ENCODE assay signal across 25 cellular contexts in genomic region chr1:8252266-8252951, GRCh38.
DNase-seq lines count a peak whose midpoint lies in the region; ATAC-seq, FAIRE-seq and TF ChIP-seq lines count a peak whose summit lies in the region.
"Had no signal": no experiment of that assay in that cellular context is flagged by ENCODE, and none has a peak within 500 bp of the region (broad histone marks: within the 10 kb centered on the region; RNA-seq: fewer than 3 reads in every experiment).

No MANE protein-coding gene starts in this region.

- H3K27ac Mint-ChIP-seq in progenitor cell of endocrine pancreas: peak overlapping the region; percentile 41
- H3K27ac Mint-ChIP-seq: activated B cell treated with CpG ODN at 0.5 μM for 24 hours; activated naive CD8-positive, alpha-beta T cell; memory B cell had no signal

- no peak for ATAC-seq in HG03439 (IDR thresholded peaks at IDR 0.05; ENCODE audit: unreplicated experiment)
- ATAC-seq: Right ventricle myocardium inferior had no signal

- H3K36me3 ChIP-seq in SJCRH30: no peaks in the 10 kb centered on the region
- H3K36me3 ChIP-seq: prostate gland had no signal

- peak; percentile 36 for FAIRE-seq in G401.6 (lab: Jason Lieb, UNC)
- FAIRE-seq: endometrium, GM12892, kidney, urothelium cell line had no signal

- H3K36me3 Mint-ChIP-seq in progenitor cell of endocrine pancreas (ENCODE audit: insufficient read depth): no peaks in the 10 kb centered on the region
- H3K36me3 Mint-ChIP-seq: activated naive CD8-positive, alpha-beta T cell; memory B cell had no signal

- no peaks in the 10 kb centered on the region for H3K27me3 ChIP-seq in SJCRH30

- H3K4me3 Mint-ChIP-seq in progenitor cell of endocrine pancreas (ENCODE audit: low read depth): no peak overlapping the region
- H3K4me3 Mint-ChIP-seq: activated B cell treated with CpG ODN at 0.5 μM for 24 hours; activated naive CD8-positive, alpha-beta T cell; central memory CD8-positive, alpha-beta T cell; memory B cell had no signal

- no peaks in the 10 kb centered on the region for H3K4me1 ChIP-seq in SJCRH30
- H3K4me1 ChIP-seq: prostate gland had no signal

- H3K9me3 ChIP-seq in SJCRH30 (replicated peaks): no peaks in the 10 kb centered on the region
- H3K9me3 ChIP-seq: Caco-2, prostate gland had no signal

- H3K9me3 Mint-ChIP-seq in progenitor cell of endocrine pancreas (ENCODE audit: low read depth): no peaks in the 10 kb centered on the region
- H3K9me3 Mint-ChIP-seq: activated B cell treated with CpG ODN at 0.5 μM for 24 hours; central memory CD8-positive, alpha-beta T cell; memory B cell had no signal

- H3K27ac ChIP-seq in SJCRH30: no peak overlapping the region
- H3K27ac ChIP-seq: prostate gland had no signal

- DNase-seq in NCI-H2196 (lab: John Stamatoyannopoulos, UW; ENCODE audit: unreplicated experiment) (peak; percentile 38), fibroblast of mammary gland (ENCODE audit: low read depth) (peak; percentile 35), progenitor cell of endocrine pancreas (ENCODE audit: low spot score, unreplicated experiment) (no peak), SJCRH30 (no peak), NCI-H146 treated with DMSO at 0.1 percent for 48 hours (lab: John Stamatoyannopoulos, UW; ENCODE audit: unreplicated experiment) (no peak)
- no peak for DNase-seq in activated CD4-positive, CD25-positive, alpha-beta regulatory T cell treated with anti-CD3 and anti-CD28 coated beads, Interleukin-2, amount 50 U/mL, for 72 hours
- DNase-seq: activated B cell treated with CpG ODN at 0.5 μM for 24 hours; activated CD4-positive, alpha-beta T cell treated with anti-CD3 and anti-CD28 coated beads, Interleukin-2, amount 50 U/mL, for 4 hours; aorta; Caco-2; dermis blood vessel endothelial cell; kidney; MM.1S; NCI-H146; T1000 had no signal

- H3K4me1 Mint-ChIP-seq in progenitor cell of endocrine pancreas (ENCODE audit: low read depth): peaks cover 24% of the 10 kb centered on the region
- H3K4me1 Mint-ChIP-seq: activated B cell treated with CpG ODN at 0.5 μM for 24 hours, memory B cell had no signal

- TF ChIP-seq CTCF in fibroblast of mammary gland (conservative IDR thresholded peaks at IDR 0.05; ENCODE audit: control insufficient read depth, insufficient read depth, low read depth, low read length) (no peak), progenitor cell of endocrine pancreas (IDR thresholded peaks at IDR 0.05; ENCODE audit: unreplicated experiment) (no peak)

- H3K27me3 Mint-ChIP-seq in progenitor cell of endocrine pancreas: no peaks in the 10 kb centered on the region
- H3K27me3 Mint-ChIP-seq: activated naive CD8-positive, alpha-beta T cell had no signal

- H3K4me3 ChIP-seq in fibroblast of mammary gland (ENCODE audit: control insufficient read depth, low read depth, low read length): no peak overlapping the region
- no peak overlapping the region for H3K4me3 ChIP-seq in SJCRH30
- H3K4me3 ChIP-seq: prostate gland had no signal

Comparison
In these comparisons a context has a peak if more than half of its experiments do, and no peak if none do; other contexts are left out.
1. DNase-seq: peak in NCI-H2196 (single experiment) and fibroblast of mammary gland (single experiment); none in progenitor cell of endocrine pancreas (single experiment), activated CD4-positive, CD25-positive, alpha-beta regulatory T cell treated with anti-CD3 and anti-CD28 coated beads, Interleukin-2, amount 50 U/mL, for 72 hours (single experiment), SJCRH30 (0 of 2) and NCI-H146 treated with DMSO at 0.1 percent for 48 hours (single experiment).